In the genomic region with DNA sequence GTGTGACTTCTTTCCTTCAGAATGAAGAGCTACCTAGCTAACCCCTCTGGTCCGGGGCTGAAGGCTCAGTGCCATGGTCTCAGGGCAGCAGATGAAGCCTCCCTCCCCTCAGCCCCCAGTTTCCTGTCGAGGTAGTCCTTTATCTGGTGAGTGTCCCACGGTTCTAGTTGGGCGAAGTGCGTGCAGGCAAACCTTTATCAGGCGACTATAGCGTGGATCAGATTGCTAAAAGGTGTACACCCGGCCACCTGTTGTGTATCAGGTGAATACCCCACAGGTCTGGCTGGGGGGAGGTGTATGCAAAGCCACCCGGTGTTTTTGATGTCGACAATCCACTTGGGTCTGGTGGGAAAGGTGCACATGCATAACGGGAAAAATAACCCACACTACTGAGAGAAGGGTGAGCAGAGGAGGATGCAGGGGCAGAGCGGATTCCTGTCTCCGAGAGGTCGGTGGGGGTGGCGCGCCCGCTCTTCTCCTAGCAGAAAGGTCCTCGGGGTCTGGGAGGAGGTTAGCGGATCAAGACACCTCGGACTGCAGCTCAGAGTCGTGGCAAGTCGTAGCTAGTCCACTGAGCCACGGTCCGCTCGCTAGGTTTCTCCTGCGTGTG, we compare ENCODE assay signal across 8 cellular contexts. TPM values are rescaled to one million over a fixed set of nuclear protein-coding genes. Genes with fewer than 3 reads are reported as not detected.
DNase-seq lines count a peak whose midpoint lies in the region; ATAC-seq and TF ChIP-seq lines count a peak whose summit lies in the region.

No MANE protein-coding gene starts in this region.

- no peak for TF ChIP-seq POLR2A in uterus (IDR thresholded peaks at IDR 0.05)

- ATAC-seq in HG02938 (IDR thresholded peaks at IDR 0.05; ENCODE audit: unreplicated experiment): peak; percentile 1

- H3K27me3 ChIP-seq in SJSA1 (replicated peaks): no peaks in the 10 kb centered on the region
- no peaks in the 10 kb centered on the region for H3K27me3 ChIP-seq in mononuclear cell (ENCODE audit: insufficient read depth, low read length)
- H3K27me3 ChIP-seq in uterus: no peaks in the 10 kb centered on the region

- DNase-seq in NCI-H2107 treated with DMSO at 0.1 percent for 48 hours (lab: John Stamatoyannopoulos, UW; ENCODE audit: unreplicated experiment) (peak; percentile 9), NCI-H2107 (lab: John Stamatoyannopoulos, UW) (no peak), SJSA1 (ENCODE audit: low read depth in 1 of 2, low spot score in 2 of 2) (no peak), dermis blood vessel endothelial cell (peak; percentile 12), uterus (no peak), NCI-H446 treated with DMSO at 0.1 percent for 48 hours (lab: John Stamatoyannopoulos, UW) (no peak)

- H3K9me3 ChIP-seq in SJSA1 (replicated peaks): no peaks in the 10 kb centered on the region
- no peaks in the 10 kb centered on the region for H3K9me3 ChIP-seq in mononuclear cell (ENCODE audit: low read depth, low read length)
- H3K9me3 ChIP-seq in uterus: no peaks in the 10 kb centered on the region

- no peak overlapping the region for H3K27ac ChIP-seq in SJSA1
- peak overlapping the region; percentile 84 to 90 for H3K27ac ChIP-seq in uterus

- H3K4me3 ChIP-seq in SJSA1 (peak overlapping the region; percentile 94), mononuclear cell (ENCODE audit: low read length) (peak overlapping the region; percentile 92), uterus (peak overlapping the region; percentile 69 to 89)

- intact Hi-C loops in uterus (cut with DNase I; ENCODE audit: low total_unique reads): no loop called here

- H3K36me3 ChIP-seq in SJSA1 (peaks cover 26% of the 10 kb centered on the region), uterus (no peaks in the 10 kb centered on the region)

- H3K4me1 ChIP-seq in SJSA1 (replicated peaks) (no peaks in the 10 kb centered on the region; the same call in none of the 2 replicates), mononuclear cell (ENCODE audit: insufficient read depth, low read length) (peaks cover 68% of the 10 kb centered on the region), uterus (peaks cover 8 to 10% of the 10 kb centered on the region in 2 donors)

- TF ChIP-seq CTCF in uterus (IDR thresholded peaks at IDR 0.05): no peak

RNA-seq across cellular contexts. Expression of gene SLC12A6, which starts 0.5 kb away (rescaled TPM):
- total RNA-seq in SJSA1 (2014; rRNA removed; shearing (Covaris generic)): 1.8 and 2.4 TPM in 2 replicates
- total RNA-seq in dermis blood vessel endothelial cell (23.8 and 42.8 TPM in 2 replicates), mononuclear cell (87.5 TPM), uterus (10 to 100 TPM; 16.8 to 26.9 (median 22.2) TPM)

RNA-seq across cellular contexts. Expression of gene NOP10, which starts 5.9 kb away (rescaled TPM):
- total RNA-seq in SJSA1 (2014; rRNA removed; shearing (Covaris generic)): 248 and 300 TPM in 2 replicates
- total RNA-seq in dermis blood vessel endothelial cell (181 and 222 TPM in 2 replicates), mononuclear cell (112 TPM), uterus (10 to 100 TPM; 56.9 to 78.8 (median 72.3) TPM)

RNA-seq across cellular contexts. Expression of gene NUTM1, which starts 6.1 kb away (rescaled TPM):
- not detected in 2 replicates for total RNA-seq in SJSA1 (2014; rRNA removed; shearing (Covaris generic))
- not detected in 2 replicates for total RNA-seq in dermis blood vessel endothelial cell
- total RNA-seq in mononuclear cell: not detected
- total RNA-seq in uterus: not detected

RNA-seq across cellular contexts. Expression of gene LPCAT4, which starts 29.9 kb away (rescaled TPM):
- total RNA-seq in SJSA1 (2014; rRNA removed; shearing (Covaris generic)): 7.5 and 13.9 TPM in 2 replicates
- total RNA-seq in dermis blood vessel endothelial cell: 8.5 and 9.5 TPM in 2 replicates
- 9.2 TPM for total RNA-seq in mononuclear cell
- 10 to 100 TPM in 2 of 4 donors, 1 to 10 TPM in 2; 2.4 to 73.1 (median 7.3) TPM for total RNA-seq in uterus

Comparison
In these comparisons a context has a peak if more than half of its experiments do, and no peak if none do; other contexts are left out.
1. DNase-seq: peak in NCI-H2107 treated with DMSO at 0.1 percent for 48 hours (single experiment) and dermis blood vessel endothelial cell (single experiment); none in NCI-H2107 (single experiment), SJSA1 (0 of 2), uterus (0 of 2) and NCI-H446 treated with DMSO at 0.1 percent for 48 hours (single experiment).
2. Peak in every context shown above with its lines, with median percentiles within 50 percentile points of each other: H3K4me3 ChIP-seq.